8 cellular contexts compared by ENCODE assay signal in the genomic region with DNA sequence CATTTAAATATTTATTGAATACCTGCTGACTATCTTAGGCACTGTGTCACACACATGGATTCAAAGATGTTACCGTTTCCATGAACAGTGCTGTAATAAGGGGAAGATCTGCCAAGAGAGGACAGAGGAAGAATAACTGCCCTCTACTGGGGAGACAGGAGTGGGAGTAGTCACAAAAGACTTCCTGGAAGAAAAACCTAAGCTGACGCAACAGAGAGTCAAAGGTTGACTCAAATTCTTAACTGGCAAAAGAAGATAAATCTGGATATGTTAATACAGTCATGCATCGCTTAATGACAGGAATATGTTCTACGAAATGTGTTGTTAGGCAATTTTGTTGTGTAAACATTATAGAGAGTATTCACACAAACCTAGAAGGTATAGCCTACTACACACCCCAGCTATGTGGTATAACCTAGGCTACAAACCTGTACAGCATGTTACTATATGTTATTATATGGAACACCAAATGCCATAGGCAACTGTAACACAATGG. TPM values are rescaled to one million over a fixed set of nuclear protein-coding genes. Genes with fewer than 3 reads are reported as not detected.
DNase-seq lines count a peak whose midpoint lies in the region; ATAC-seq and TF ChIP-seq lines count a peak whose summit lies in the region.

No MANE protein-coding gene starts in this region.

- DNase-seq in G401 (ENCODE audit: low spot score) (peak; percentile 58), hepatic stellate cell (ENCODE audit: low spot score) (peak; percentile 40)
- no peak for DNase-seq in stimulated activated effector memory CD8-positive, alpha-beta T cell treated with anti-CD3 and anti-CD28 coated beads, Interleukin-12 subunit alpha, Interleukin-12 subunit beta, amount 100 ng/mL, for 72 hours (ENCODE audit: low spot score in 2 of 2)
- DNase-seq in stimulated activated CD4-positive, alpha-beta T cell treated with anti-CD3 and anti-CD28 coated beads, Interleukin-1b, Interleukin-23, amount 100 ng/mL, for 48 hours: no peak

- H3K27me3 Mint-ChIP-seq in activated naive CD8-positive, alpha-beta T cell: no peaks in the 10 kb centered on the region

- in situ Hi-C loops in G401 (cut with HindIII; ENCODE audit: low sequenced_read_pairs): no loop called here

- no peaks in the 10 kb centered on the region for H3K9me3 Mint-ChIP-seq in activated naive CD8-positive, alpha-beta T cell (ENCODE audit: low read depth)
- no peaks in the 10 kb centered on the region for H3K9me3 Mint-ChIP-seq in stimulated activated effector memory CD8-positive, alpha-beta T cell treated with anti-CD3 and anti-CD28 coated beads, Interleukin-12 subunit alpha, Interleukin-12 subunit beta, amount 100 ng/mL, for 72 hours

- peaks cover 9% of the 10 kb centered on the region for H3K36me3 Mint-ChIP-seq in activated naive CD8-positive, alpha-beta T cell
- H3K36me3 Mint-ChIP-seq in stimulated activated effector memory CD8-positive, alpha-beta T cell treated with anti-CD3 and anti-CD28 coated beads, Interleukin-12 subunit alpha, Interleukin-12 subunit beta, amount 100 ng/mL, for 72 hours: peaks cover 19% of the 10 kb centered on the region

- H3K27ac Mint-ChIP-seq in activated naive CD8-positive, alpha-beta T cell: peak overlapping the region; percentile 47
- H3K27ac Mint-ChIP-seq in stimulated activated effector memory CD8-positive, alpha-beta T cell treated with anti-CD3 and anti-CD28 coated beads, Interleukin-12 subunit alpha, Interleukin-12 subunit beta, amount 100 ng/mL, for 72 hours: peak overlapping the region; percentile 78

- peak; percentile 92 for ATAC-seq in stimulated activated effector memory CD8-positive, alpha-beta T cell treated with anti-CD3 and anti-CD28 coated beads, Interleukin-12 subunit alpha, Interleukin-12 subunit beta, amount 100 ng/mL, for 72 hours
- ATAC-seq in HG02981 (IDR thresholded peaks at IDR 0.05; ENCODE audit: unreplicated experiment): no peak
- ATAC-seq in HG02623 (IDR thresholded peaks at IDR 0.05; ENCODE audit: unreplicated experiment): no peak

- peaks cover 18% of the 10 kb centered on the region for H3K4me1 Mint-ChIP-seq in activated naive CD8-positive, alpha-beta T cell (ENCODE audit: low read depth)
- H3K4me1 Mint-ChIP-seq in stimulated activated effector memory CD8-positive, alpha-beta T cell treated with anti-CD3 and anti-CD28 coated beads, Interleukin-12 subunit alpha, Interleukin-12 subunit beta, amount 100 ng/mL, for 72 hours: peaks cover 25% of the 10 kb centered on the region

- TF ChIP-seq CTCF in LNCAP (IDR thresholded peaks at IDR 0.05): peak; percentile 71

- H3K4me3 Mint-ChIP-seq in activated naive CD8-positive, alpha-beta T cell: no peak overlapping the region
- no peak overlapping the region for H3K4me3 Mint-ChIP-seq in stimulated activated effector memory CD8-positive, alpha-beta T cell treated with anti-CD3 and anti-CD28 coated beads, Interleukin-12 subunit alpha, Interleukin-12 subunit beta, amount 100 ng/mL, for 72 hours

RNA-seq across cellular contexts. Expression of gene DCAF5, which starts 51.5 kb away (rescaled TPM):
- total RNA-seq in G401 (2014; rRNA removed; shearing (Covaris generic)): 22.7 and 25.5 TPM in 2 replicates

Comparison
In these comparisons a context has a peak if more than half of its experiments do, and no peak if none do; other contexts are left out.
1. DNase-seq: peak in G401 (single experiment) and hepatic stellate cell (single experiment); none in stimulated activated effector memory CD8-positive, alpha-beta T cell treated with anti-CD3 and anti-CD28 coated beads, Interleukin-12 subunit alpha, Interleukin-12 subunit beta, amount 100 ng/mL, for 72 hours (0 of 2) and stimulated activated CD4-positive, alpha-beta T cell treated with anti-CD3 and anti-CD28 coated beads, Interleukin-1b, Interleukin-23, amount 100 ng/mL, for 48 hours (single experiment).